ENCODE assay signal across 15 cellular contexts in genomic region chr1:238451006-238451405, GRCh38.
DNase-seq lines count a peak whose midpoint lies in the region; ATAC-seq and TF ChIP-seq lines count a peak whose summit lies in the region.
"Had no signal": no experiment of that assay in that cellular context is flagged by ENCODE, and none has a peak within 500 bp of the region (broad histone marks: within the 10 kb centered on the region; RNA-seq: fewer than 3 reads in every experiment).

No MANE protein-coding gene starts in this region.

- intact Hi-C loops in PC-3 (cut with micrococcal nuclease) (no loop called here), stomach (cut with DNase I; ENCODE audit: low total_unique reads) (no loop called here)

- CTCF ChIA-PET in PC-3 (lab: Charles Lee), result no interaction called here
- CTCF ChIA-PET in activated naive CD4-positive, alpha-beta T cell treated with anti-CD3 and anti-CD28 coated beads, Interleukin-2, amount 10 ng/mL, durations not matched to agents 7 days and 5 days (lab: Charles Lee), result no interaction called here

- H3K4me2 ChIP-seq in PC-3 (ENCODE audit: low read length), result no peak overlapping the region
- H3K4me2 ChIP-seq: BLaER1, GM23338 had no signal

- no peak for TF ChIP-seq POLR2A in stomach (IDR thresholded peaks at IDR 0.05)

- DNase-seq in ELR (ENCODE audit: low read depth) (peak; percentile 53), PC-3 (peak; percentile 6), choroid plexus epithelial cell (ENCODE audit: low read depth) (peak; percentile 19), stomach (no peak)
- DNase-seq in activated naive CD4-positive, alpha-beta T cell treated with anti-CD3 and anti-CD28 coated beads, Interleukin-2, amount 10 ng/mL, durations not matched to agents 7 days and 5 days, result no peak
- DNase-seq: AML-193; Caco-2; CD8-positive, alpha-beta memory T cell; DMS53; H9 had no signal

- H3K27me3 Mint-ChIP-seq in activated naive CD4-positive, alpha-beta T cell treated with anti-CD3 and anti-CD28 coated beads, Interleukin-2, amount 10 ng/mL, durations not matched to agents 7 days and 5 days, result no peaks in the 10 kb centered on the region
- H3K27me3 Mint-ChIP-seq: CD8-positive, alpha-beta memory T cell; IgD-negative memory B cell had no signal

- H2AFZ ChIP-seq in PC-3 (ENCODE audit: low read length), result no peak overlapping the region
- H2AFZ ChIP-seq: GM23338 had no signal

- no TSS peak for BruUV-seq in PC-3 (replicated peaks; lab: Mats Ljungman, UMichigan)

- H3K9me3 ChIP-seq in PC-3 (ENCODE audit: low read length), result no peaks in the 10 kb centered on the region
- H3K9me3 ChIP-seq in stomach, result no peaks in the 10 kb centered on the region
- H3K9me3 ChIP-seq: BLaER1, Caco-2 had no signal

- no peak for TF ChIP-seq EP300 in stomach (IDR thresholded peaks at IDR 0.05)

- no peaks in the 10 kb centered on the region for H3K36me3 ChIP-seq in PC-3 (ENCODE audit: low read depth, low read length)
- no peaks in the 10 kb centered on the region for H3K36me3 ChIP-seq in stomach
- H3K36me3 ChIP-seq: BLaER1 had no signal

- no peak overlapping the region for H3K4me3 Mint-ChIP-seq in activated naive CD4-positive, alpha-beta T cell treated with anti-CD3 and anti-CD28 coated beads, Interleukin-2, amount 10 ng/mL, durations not matched to agents 7 days and 5 days
- H3K4me3 Mint-ChIP-seq: CD8-positive, alpha-beta memory T cell; GM23338; H9; IgD-negative memory B cell had no signal

- no peaks in the 10 kb centered on the region for H3F3A ChIP-seq in PC-3 (ENCODE audit: low read length, unreplicated experiment)

- POLR2A ChIA-PET in PC-3 (lab: Charles Lee; ENCODE audit: unreplicated experiment), result no interaction called here

- H3K36me3 Mint-ChIP-seq in activated naive CD4-positive, alpha-beta T cell treated with anti-CD3 and anti-CD28 coated beads, Interleukin-2, amount 10 ng/mL, durations not matched to agents 7 days and 5 days, result no peaks in the 10 kb centered on the region
- H3K36me3 Mint-ChIP-seq: CD8-positive, alpha-beta memory T cell; IgD-negative memory B cell had no signal

- H3K27ac Mint-ChIP-seq in activated naive CD4-positive, alpha-beta T cell treated with anti-CD3 and anti-CD28 coated beads, Interleukin-2, amount 10 ng/mL, durations not matched to agents 7 days and 5 days, result no peak overlapping the region
- H3K27ac Mint-ChIP-seq: CD8-positive, alpha-beta memory T cell; GM23338; H9; IgD-negative memory B cell had no signal

- TF ChIP-seq CTCF in PC-3 (conservative IDR thresholded peaks at IDR 0.05; ENCODE audit: low read depth, low read length) (no peak), choroid plexus epithelial cell (conservative IDR thresholded peaks at IDR 0.05; ENCODE audit: low read depth, low read length) (no peak), stomach (IDR thresholded peaks at IDR 0.05) (no peak)

- no peak for ATAC-seq in PC-3
- no peak for ATAC-seq in GM19023 (IDR thresholded peaks at IDR 0.05; ENCODE audit: unreplicated experiment)
- ATAC-seq: GM12878, GM23338 had no signal

- no peaks in the 10 kb centered on the region for H3K4me1 Mint-ChIP-seq in activated naive CD4-positive, alpha-beta T cell treated with anti-CD3 and anti-CD28 coated beads, Interleukin-2, amount 10 ng/mL, durations not matched to agents 7 days and 5 days
- H3K4me1 Mint-ChIP-seq: CD8-positive, alpha-beta memory T cell; GM23338; H9; IgD-negative memory B cell had no signal

- no peaks in the 10 kb centered on the region for H4K20me1 ChIP-seq in PC-3 (ENCODE audit: low read length)
- H4K20me1 ChIP-seq: BLaER1 had no signal

- no peak overlapping the region for H3K9ac ChIP-seq in PC-3 (ENCODE audit: low read length)
- H3K9ac ChIP-seq: BLaER1 had no signal

- peaks cover 2% of the 10 kb centered on the region for H3K9me3 Mint-ChIP-seq in activated naive CD4-positive, alpha-beta T cell treated with anti-CD3 and anti-CD28 coated beads, Interleukin-2, amount 10 ng/mL, durations not matched to agents 7 days and 5 days
- H3K9me3 Mint-ChIP-seq: GM23338, H9 had no signal

- no peaks in the 10 kb centered on the region for H3K79me2 ChIP-seq in PC-3 (ENCODE audit: low read length)

- H3K27me3 ChIP-seq in PC-3 (ENCODE audit: low read length) (no peaks in the 10 kb centered on the region), stomach (no peaks in the 10 kb centered on the region)
- H3K27me3 ChIP-seq: BLaER1 had no signal

- no peaks in the 10 kb centered on the region for H3K9me2 ChIP-seq in PC-3 (replicated peaks; ENCODE audit: low read length)

- H3K4me1 ChIP-seq in PC-3 (ENCODE audit: insufficient read depth, low read length) (no peaks in the 10 kb centered on the region), stomach (no peaks in the 10 kb centered on the region)
- H3K4me1 ChIP-seq: BLaER1, Caco-2 had no signal

- H3K4me3 ChIP-seq in PC-3 (ENCODE audit: low read length) (no peak overlapping the region), choroid plexus epithelial cell (ENCODE audit: low read depth, low read length) (no peak overlapping the region), stomach (no peak overlapping the region)
- H3K4me3 ChIP-seq: BLaER1, GM12878, GM23338 had no signal

- H3K27ac ChIP-seq in PC-3 (ENCODE audit: low read length) (no peak overlapping the region), stomach (no peak overlapping the region)
- H3K27ac ChIP-seq: BLaER1 had no signal

Comparison
In these comparisons a context has a peak if more than half of its experiments do, and no peak if none do; other contexts are left out.
1. DNase-seq: peak in ELR (single experiment), PC-3 (single experiment) and choroid plexus epithelial cell (single experiment); none in stomach (single experiment) and activated naive CD4-positive, alpha-beta T cell treated with anti-CD3 and anti-CD28 coated beads, Interleukin-2, amount 10 ng/mL, durations not matched to agents 7 days and 5 days (single experiment).